In the genomic region with DNA sequence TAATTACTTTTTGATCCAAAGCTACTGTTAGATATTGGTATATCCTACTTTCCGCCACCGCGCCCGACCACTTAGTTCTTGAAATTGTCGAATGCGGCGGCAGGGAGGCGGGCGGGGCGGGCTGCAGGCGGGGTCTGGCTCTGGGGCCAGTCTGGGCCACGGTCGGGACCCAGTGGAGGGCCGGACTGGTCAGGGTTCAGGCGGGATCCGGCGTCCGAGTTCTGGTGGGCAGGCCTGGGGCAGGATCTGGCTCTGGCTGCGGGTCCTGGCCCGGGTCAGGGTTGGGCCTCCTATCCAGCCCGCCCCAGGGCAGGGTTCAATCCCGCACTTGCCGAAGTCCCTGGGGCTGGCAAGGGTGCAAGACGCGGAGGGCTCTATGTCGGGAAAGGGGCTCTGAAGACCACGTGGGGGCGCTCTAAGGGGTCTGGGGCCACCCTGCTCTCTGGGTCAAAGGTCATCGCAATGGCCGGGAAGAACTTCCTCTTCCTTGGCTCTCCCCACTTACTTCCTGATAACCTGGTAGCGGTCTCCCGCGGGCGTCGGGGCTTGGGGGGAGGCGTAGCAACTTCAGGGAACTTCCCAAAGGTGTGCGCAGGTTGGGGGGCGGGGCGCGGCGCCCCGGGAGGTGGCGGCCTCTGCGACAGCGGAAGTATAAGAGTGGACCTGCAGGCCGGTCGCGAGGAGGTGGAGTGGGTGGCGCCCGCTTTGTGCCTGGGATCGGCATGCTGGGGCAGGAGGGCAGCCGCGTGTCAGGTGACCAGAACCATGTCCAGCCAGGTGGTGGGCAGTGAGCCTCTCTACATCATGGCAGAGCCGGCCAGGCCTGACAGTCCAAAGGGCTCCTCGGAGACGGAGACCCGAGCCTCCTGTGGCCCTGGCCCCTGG, we compare ENCODE assay signal across 28 cellular contexts.
"Had no signal": no experiment of that assay in that cellular context is flagged by ENCODE, and none has a peak within 500 bp of the region (broad histone marks: within the 10 kb centered on the region; RNA-seq: fewer than 3 reads in every experiment).

No MANE protein-coding gene starts in this region.

- DNase-seq: activated CD4-positive, alpha-beta memory T cell treated with anti-CD3 and anti-CD28 coated beads, Interleukin-2, amount 10 ng/mL, durations not matched to agents 7 days and 5 days; activated CD4-positive, alpha-beta T cell treated with anti-CD3 and anti-CD28 coated beads for 1 hour; activated CD4-positive, alpha-beta T cell treated with anti-CD3 and anti-CD28 coated beads for 4 hours; activated CD4-positive, alpha-beta T cell treated with anti-CD3 and anti-CD28 coated beads, Interleukin-2, amount 10 ng/mL, durations not matched to agents 7 days and 5 days; activated CD4-positive, alpha-beta T cell treated with anti-CD3 and anti-CD28 coated beads, Interleukin-2, amount 50 U/mL, for 4 hours; activated CD8-positive, alpha-beta memory T cell treated with anti-CD3 and anti-CD28 coated beads, Interleukin-2, amount 50 U/mL, for 48 hours; activated gamma-delta T cell treated with Interleukin-2 at 50 U/mL for 16 hours; activated naive CD4-positive, alpha-beta T cell treated with anti-CD3 and anti-CD28 coated beads, Interleukin-2, amount 50 U/mL, for 16 hours; activated naive CD4-positive, alpha-beta T cell treated with Interleukin-2 at 50 U/mL for 16 hours; activated T-cell treated with anti-CD3 and anti-CD28 coated beads for 4 hours; activated T-cell treated with anti-CD3 and anti-CD28 coated beads, Interleukin-2, amount 50 U/mL, for 24 hours; activated T-cell treated with anti-CD3 and anti-CD28 coated beads, Interleukin-2, amount 50 U/mL, for 72 hours; amniotic stem cell; anterior cingulate cortex; brain microvascular endothelial cell; caudate nucleus; cortex of kidney; dermis blood vessel endothelial cell; effector CD4-positive, alpha-beta T cell; effector memory CD8-positive, alpha-beta T cell; erythroblast; esophagus squamous epithelium; head of caudate nucleus; T-helper 2 cell had no signal

- H3K4me3 ChIP-seq: esophagus squamous epithelium had no signal

- H3K27me3 ChIP-seq: brain microvascular endothelial cell, esophagus squamous epithelium had no signal

- H3K27ac ChIP-seq: brain microvascular endothelial cell, esophagus squamous epithelium had no signal

- ATAC-seq: activated T-cell treated with anti-CD3 and anti-CD28 coated beads, Interleukin-2, amount 50 U/mL, for 72 hours; effector memory CD8-positive, alpha-beta T cell had no signal

- FAIRE-seq: astrocyte, bronchial epithelial cell, colon, frontal cortex had no signal

- H3K9me3 ChIP-seq: esophagus squamous epithelium had no signal

- H3K36me3 ChIP-seq: brain microvascular endothelial cell, esophagus squamous epithelium had no signal
